14 cellular contexts compared by ENCODE assay signal in the genomic region with DNA sequence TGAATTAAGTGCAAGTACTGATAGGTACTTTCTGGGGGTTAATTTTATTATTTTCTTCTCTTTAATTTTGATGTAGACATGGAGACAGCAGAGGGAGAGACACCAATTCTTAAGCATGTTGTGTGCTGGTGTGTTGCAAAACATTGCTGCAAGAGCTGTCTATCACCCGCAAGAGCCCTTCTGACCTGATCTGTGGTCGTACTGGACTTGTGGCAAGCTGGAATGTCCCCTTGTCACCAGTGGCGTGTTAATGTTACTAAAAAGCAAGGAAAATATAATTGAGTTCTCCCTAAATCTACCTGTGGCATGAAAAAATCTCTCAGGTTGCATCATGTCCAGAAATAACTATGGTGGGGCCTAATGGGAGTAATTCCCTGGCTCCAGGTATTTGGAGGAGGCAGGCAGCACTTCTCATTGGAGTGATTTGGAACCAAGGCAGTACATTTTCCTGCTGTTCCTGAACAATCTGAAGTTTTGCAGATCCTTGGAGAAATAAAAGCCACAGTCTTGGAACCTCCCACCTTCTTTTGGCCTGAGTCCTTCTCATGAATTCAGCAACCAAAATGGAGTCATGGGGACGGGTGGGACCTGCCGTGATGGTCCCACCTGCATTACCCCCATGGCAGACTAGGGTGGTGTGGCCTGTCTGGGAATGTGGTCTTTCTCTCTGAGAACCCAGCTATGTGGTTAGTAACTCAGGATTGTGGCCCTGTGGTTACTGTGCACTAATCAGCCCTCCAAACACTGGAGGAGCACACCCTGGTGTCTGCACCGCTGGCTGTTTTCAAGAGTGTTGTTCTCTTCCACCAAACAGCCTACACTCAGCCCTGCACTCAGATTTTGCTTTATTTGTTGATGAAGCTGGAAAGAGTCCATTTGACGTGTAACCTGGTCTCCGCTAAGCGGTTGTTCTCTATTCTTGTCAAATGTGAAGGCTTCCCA. TPM values are rescaled to one million over a fixed set of nuclear protein-coding genes. Genes with fewer than 3 reads are reported as not detected.
A peak's percentile ranks its signal among the peaks of the same experiment; 100 is the strongest.
DNase-seq lines count a peak whose midpoint lies in the region; ATAC-seq and TF ChIP-seq lines count a peak whose summit lies in the region.
"Had no signal": no experiment of that assay in that cellular context is flagged by ENCODE, and none has a peak within 500 bp of the region (broad histone marks: within the 10 kb centered on the region; RNA-seq: fewer than 3 reads in every experiment).

No MANE protein-coding gene starts in this region.

- peak overlapping the region; percentile 65 for H3K4me2 ChIP-seq in OCI-LY1 (ENCODE audit: low read length)

- H3K4me1 Mint-ChIP-seq in activated T-cell treated with anti-CD3 and anti-CD28 coated beads, Interleukin-2, amount 50 U/mL, for 72 hours (ENCODE audit: low read depth), result peaks cover 88% of the 10 kb centered on the region
- H3K4me1 Mint-ChIP-seq in chondrocyte (ENCODE audit: low read depth), result peaks cover 88% of the 10 kb centered on the region
- H3K4me1 Mint-ChIP-seq in stimulated activated naive B cell treated with anti-CD40 and anti-IgM and Interleukin-4, amounts not matched to agents 10 μg/mL and 1 μg/mL and 100 μg/mL, for 72 hours, result peaks cover 76 to 99% of the 10 kb centered on the region in 2 donors

- peak overlapping the region; percentile 68 for H3K9ac ChIP-seq in OCI-LY1 (ENCODE audit: low read length)

- H3K27me3 ChIP-seq in OCI-LY1 (ENCODE audit: insufficient read depth, low read length), result no peaks in the 10 kb centered on the region
- H3K27me3 ChIP-seq: adrenal gland, esophagus squamous epithelium had no signal

- peak overlapping the region; percentile 99 for H3K27ac ChIP-seq in OCI-LY1 (ENCODE audit: low read depth, low read length, poor library complexity, severe bottlenecking)
- H3K27ac ChIP-seq: adrenal gland had no signal

- peaks cover 20% of the 10 kb centered on the region for H3F3A ChIP-seq in OCI-LY1 (ENCODE audit: insufficient read depth, low read length)

- ATAC-seq in activated T-cell treated with anti-CD3 and anti-CD28 coated beads, Interleukin-2, amount 50 U/mL, for 72 hours (replicated peaks in 1 of 2), result no peak
- no peak for ATAC-seq in stimulated activated naive B cell treated with anti-CD40 and anti-IgM and Interleukin-4, amounts not matched to agents 10 μg/mL and 1 μg/mL and 100 μg/mL, for 72 hours (replicated peaks)
- ATAC-seq: left colon had no signal

- peaks cover 26% of the 10 kb centered on the region for H3K79me2 ChIP-seq in OCI-LY1 (ENCODE audit: insufficient read depth, low read length)

- peaks cover 100% of the 10 kb centered on the region for H3K4me1 ChIP-seq in OCI-LY1 (ENCODE audit: insufficient read depth, low read length, severe bottlenecking)

- peak overlapping the region; percentile 85 for H3K27ac Mint-ChIP-seq in activated T-cell treated with anti-CD3 and anti-CD28 coated beads, Interleukin-2, amount 50 U/mL, for 72 hours
- peak overlapping the region; percentile 96 for H3K27ac Mint-ChIP-seq in chondrocyte (ENCODE audit: unreplicated experiment)
- H3K27ac Mint-ChIP-seq in stimulated activated naive B cell treated with anti-CD40 and anti-IgM and Interleukin-4, amounts not matched to agents 10 μg/mL and 1 μg/mL and 100 μg/mL, for 72 hours, result peak overlapping the region; percentile 98
- H3K27ac Mint-ChIP-seq: CD4-positive, alpha-beta T cell had no signal

- no peaks in the 10 kb centered on the region for H3K9me2 ChIP-seq in OCI-LY1 (ENCODE audit: low read depth, low read length)

- no peaks in the 10 kb centered on the region for H4K20me1 ChIP-seq in OCI-LY1 (ENCODE audit: insufficient read depth, low read length)

- no peaks in the 10 kb centered on the region for H3K27me3 Mint-ChIP-seq in activated T-cell treated with anti-CD3 and anti-CD28 coated beads, Interleukin-2, amount 50 U/mL, for 72 hours (ENCODE audit: low read depth)
- no peaks in the 10 kb centered on the region for H3K27me3 Mint-ChIP-seq in chondrocyte (ENCODE audit: low read depth)
- H3K27me3 Mint-ChIP-seq in stimulated activated naive B cell treated with anti-CD40 and anti-IgM and Interleukin-4, amounts not matched to agents 10 μg/mL and 1 μg/mL and 100 μg/mL, for 72 hours, result no peaks in the 10 kb centered on the region
- H3K27me3 Mint-ChIP-seq: CD4-positive, alpha-beta T cell had no signal

- peak overlapping the region; percentile 18 for H3K4me3 ChIP-seq in OCI-LY1 (ENCODE audit: low read depth, low read length, poor library complexity, severe bottlenecking)
- H3K4me3 ChIP-seq: adrenal gland, esophagus squamous epithelium had no signal

- H3K9me3 Mint-ChIP-seq in activated T-cell treated with anti-CD3 and anti-CD28 coated beads, Interleukin-2, amount 50 U/mL, for 72 hours, result no peaks in the 10 kb centered on the region
- H3K9me3 Mint-ChIP-seq in chondrocyte (ENCODE audit: low read depth), result no peaks in the 10 kb centered on the region
- no peaks in the 10 kb centered on the region for H3K9me3 Mint-ChIP-seq in stimulated activated naive B cell treated with anti-CD40 and anti-IgM and Interleukin-4, amounts not matched to agents 10 μg/mL and 1 μg/mL and 100 μg/mL, for 72 hours
- H3K9me3 Mint-ChIP-seq: CD4-positive, alpha-beta T cell had no signal

- TF ChIP-seq CTCF in OCI-LY1 (IDR thresholded peaks at IDR 0.05; ENCODE audit: low read length) (no peak), chondrocyte (IDR thresholded peaks at IDR 0.05) (peak; percentile 16)

- peaks cover 6% of the 10 kb centered on the region; the same call in 1 of the 2 replicates for H3K36me3 ChIP-seq in OCI-LY1 (ENCODE audit: insufficient read depth, low read length)
- H3K36me3 ChIP-seq: adrenal gland had no signal

- no peak for DNase-seq in activated T-cell treated with anti-CD3 and anti-CD28 coated beads, Interleukin-2, amount 50 U/mL, for 72 hours
- DNase-seq in activated T-cell treated with anti-CD3 and anti-CD28 coated beads, Interleukin-2, amount 50 U/mL, for 1 hour, result no peak
- DNase-seq in chondrocyte (ENCODE audit: low spot score) (no peak), anterior cingulate cortex (lab: John Stamatoyannopoulos, UW) (no peak), DMS114 treated with DMSO at 0.1 percent for 48 hours (lab: John Stamatoyannopoulos, UW; ENCODE audit: unreplicated experiment) (no peak)
- DNase-seq in stimulated activated naive B cell treated with anti-CD40 and anti-IgM and Interleukin-4, amounts not matched to agents 10 μg/mL and 1 μg/mL and 100 μg/mL, for 72 hours, result no peak
- DNase-seq in activated CD4-positive, CD25-positive, alpha-beta regulatory T cell treated with anti-CD3 and anti-CD28 coated beads, Interleukin-2, amount 50 U/mL, for 72 hours, result no peak
- DNase-seq: adrenal gland; CD4-positive, alpha-beta T cell; esophagus squamous epithelium; GOT3; left colon; stimulated activated naive CD4-positive, alpha-beta T cell treated with Interleukin-2 at 50 U/mL for 16 hours had no signal

- peaks cover 5 to 8% of the 10 kb centered on the region in 2 donors for H3K36me3 Mint-ChIP-seq in activated T-cell treated with anti-CD3 and anti-CD28 coated beads, Interleukin-2, amount 50 U/mL, for 72 hours (ENCODE audit: insufficient read depth in 2 of 2)
- H3K36me3 Mint-ChIP-seq in chondrocyte (ENCODE audit: low read depth), result peaks cover 7% of the 10 kb centered on the region
- H3K36me3 Mint-ChIP-seq in stimulated activated naive B cell treated with anti-CD40 and anti-IgM and Interleukin-4, amounts not matched to agents 10 μg/mL and 1 μg/mL and 100 μg/mL, for 72 hours, result peaks cover 21 to 30% of the 10 kb centered on the region in 2 donors

- H3K4me3 Mint-ChIP-seq in activated T-cell treated with anti-CD3 and anti-CD28 coated beads, Interleukin-2, amount 50 U/mL, for 72 hours, result peak overlapping the region; percentile 51 to 80
- H3K4me3 Mint-ChIP-seq in chondrocyte (ENCODE audit: unreplicated experiment), result no peak overlapping the region
- peak overlapping the region; percentile 71 to 74 for H3K4me3 Mint-ChIP-seq in stimulated activated naive B cell treated with anti-CD40 and anti-IgM and Interleukin-4, amounts not matched to agents 10 μg/mL and 1 μg/mL and 100 μg/mL, for 72 hours

- no peaks in the 10 kb centered on the region for H3K9me3 ChIP-seq in OCI-LY1 (ENCODE audit: low read length)
- H3K9me3 ChIP-seq: adrenal gland, esophagus squamous epithelium had no signal

- no peak overlapping the region for H2AFZ ChIP-seq in OCI-LY1 (ENCODE audit: low read length)

RNA-seq across cellular contexts. Expression of a gene that starts 57.4 kb away (rescaled TPM):
- total RNA-seq in activated T-cell treated with anti-CD3 and anti-CD28 coated beads, Interleukin-2, amount 50 U/mL, for 72 hours, result 10 to 100 TPM; 50.2 to 67.6 TPM
- 210 to 276 TPM (median 223 TPM) in 3 replicates for total RNA-seq in chondrocyte
